14 cellular contexts compared by ENCODE assay signal in the genomic region with DNA sequence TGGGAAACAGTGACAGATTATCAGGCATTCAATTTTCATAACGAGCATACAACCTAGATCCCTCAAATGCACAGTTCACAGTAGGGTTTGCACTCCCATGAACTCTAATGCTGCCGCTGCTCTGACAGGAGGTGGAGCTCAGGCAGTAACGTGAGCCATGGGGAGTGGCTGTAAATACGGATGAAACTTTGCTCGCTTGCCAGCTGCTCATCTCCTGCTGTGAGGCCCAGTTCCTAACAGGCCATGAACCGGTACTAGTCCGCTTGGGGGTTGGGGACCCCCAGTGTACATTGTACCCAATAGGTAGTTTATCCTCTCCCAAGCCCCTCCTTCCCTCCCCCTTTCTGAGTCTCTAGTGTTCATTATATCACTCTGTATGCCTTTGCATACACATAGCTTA.
DNase-seq lines count a peak whose midpoint lies in the region; ATAC-seq, FAIRE-seq and TF ChIP-seq lines count a peak whose summit lies in the region.
"Had no signal": no experiment of that assay in that cellular context is flagged by ENCODE, and none has a peak within 500 bp of the region (broad histone marks: within the 10 kb centered on the region; RNA-seq: fewer than 3 reads in every experiment).

No MANE protein-coding gene starts in this region.

- H3K27me3 ChIP-seq in right atrium auricular region, result no peaks in the 10 kb centered on the region
- H3K27me3 ChIP-seq: gastroesophageal sphincter had no signal

- FAIRE-seq in kidney (lab: Jason Lieb, UNC), result no peak

- H3K9me3 ChIP-seq in kidney (ENCODE audit: control insufficient read depth in 1 of 2, low read length in 2 of 2) (no peaks in the 10 kb centered on the region), right atrium auricular region (no peaks in the 10 kb centered on the region)

- ATAC-seq in HG03469 (IDR thresholded peaks at IDR 0.05; ENCODE audit: unreplicated experiment), result no peak
- ATAC-seq: gastroesophageal sphincter had no signal

- intact Hi-C loops in kidney (cut with DNase I), result no loop called here

- H3K4me3 ChIP-seq in kidney (ENCODE audit: low read length in 2 of 2) (peak overlapping the region; percentile 24 to 39), right atrium auricular region (no peak overlapping the region)
- H3K4me3 ChIP-seq: gastroesophageal sphincter had no signal

- TF ChIP-seq CTCF in kidney (IDR thresholded peaks at IDR 0.05; ENCODE audit: borderline replicate concordance, extremely low read depth, insufficient read depth) (no peak), right atrium auricular region (IDR thresholded peaks at IDR 0.05) (no peak)

- no peak for TF ChIP-seq POLR2A in erythroblast (IDR thresholded peaks at IDR 0.05; ENCODE audit: low read length)

- H3K27ac ChIP-seq in kidney (ENCODE audit: low read depth in 2 of 2, low read length in 2 of 2), result no peak overlapping the region
- no peak overlapping the region for H3K27ac ChIP-seq in right atrium auricular region
- H3K27ac ChIP-seq: gastroesophageal sphincter had no signal

- peak; percentile 82 for DNase-seq in COLO668 (lab: John Stamatoyannopoulos, UW; ENCODE audit: unreplicated experiment)
- peak; percentile 39 for DNase-seq in NCI-H1417 treated with DMSO at 0.1 percent for 48 hours (lab: John Stamatoyannopoulos, UW)
- peak; percentile 46 for DNase-seq in SHP77 treated with DMSO at 0.1 percent for 48 hours (lab: John Stamatoyannopoulos, UW)
- DNase-seq in kidney, result no peak
- no peak for DNase-seq in erythroblast (lab: John Stamatoyannopoulos, UW)
- DNase-seq in right atrium auricular region (ENCODE audit: low spot score), result no peak
- DNase-seq in AG20443 (ENCODE audit: low spot score), result no peak
- DNase-seq: activated CD4-positive, alpha-beta T cell treated with anti-CD3 and anti-CD28 coated beads for 48 hours; activated effector memory CD4-positive, alpha-beta T cell treated with Interleukin-2 at 50 U/mL for 16 hours; GF-D8; HFFc6; MV-4-11 had no signal

- no peaks in the 10 kb centered on the region for H3K36me3 ChIP-seq in kidney (ENCODE audit: control insufficient read depth in 1 of 2, insufficient read depth in 2 of 2, low read length in 2 of 2)
- no peaks in the 10 kb centered on the region for H3K36me3 ChIP-seq in right atrium auricular region
- H3K36me3 ChIP-seq: gastroesophageal sphincter had no signal

- H3K9ac ChIP-seq in kidney (ENCODE audit: low read length in 2 of 2), result no peak overlapping the region

- no peaks in the 10 kb centered on the region for H3K4me1 ChIP-seq in kidney (ENCODE audit: control insufficient read depth in 1 of 2, insufficient read depth in 1 of 2, low read depth in 1 of 2, low read length in 2 of 2)
- no peaks in the 10 kb centered on the region for H3K4me1 ChIP-seq in right atrium auricular region
- H3K4me1 ChIP-seq: gastroesophageal sphincter had no signal

Comparison
In these comparisons a context has a peak if more than half of its experiments do, and no peak if none do; other contexts are left out.
1. DNase-seq: peak in COLO668 (single experiment), NCI-H1417 treated with DMSO at 0.1 percent for 48 hours (single experiment) and SHP77 treated with DMSO at 0.1 percent for 48 hours (single experiment); none in kidney (single experiment), erythroblast (0 of 2), right atrium auricular region (single experiment) and AG20443 (single experiment).
2. H3K4me3 ChIP-seq: peak in kidney (2 of 2); none in right atrium auricular region (0 of 2).